ENCODE assay signal across 1 cellular context in genomic region chr9:137977572-137978261, GRCh38.
TF ChIP-seq lines count a peak whose summit lies in the region.

No MANE protein-coding gene starts in this region.

TF ChIP-seq in HEK293, 187 proteins besides CTCF, POLR2A, EP300 and RAD21 (continued from another document):
- TF ChIP-seq ZBTB20 (tag by site-specific recombination; IDR thresholded peaks at IDR 0.05) (no peak), ELK4 (IDR thresholded peaks at IDR 0.05; ENCODE audit: borderline replicate concordance, low read depth, low read length) (no peak), SCRT1 (tag by site-specific recombination; IDR thresholded peaks at IDR 0.05; ENCODE audit: borderline replicate concordance) (peak; percentile 68; the same call in 1 of the 2 replicates), ZBTB6 (tag by site-specific recombination; IDR thresholded peaks at IDR 0.05) (no peak)
